Comparison of ENCODE assay signal across 7 cellular contexts in genomic region chr3:128617270-128617556, GRCh38. TPM values are rescaled to one million over a fixed set of nuclear protein-coding genes. Genes with fewer than 3 reads are reported as not detected.
A peak's percentile ranks its signal among the peaks of the same experiment; 100 is the strongest.
DNase-seq lines count a peak whose midpoint lies in the region; ATAC-seq and TF ChIP-seq lines count a peak whose summit lies in the region.

No MANE protein-coding gene starts in this region.

- peak overlapping the region; percentile 97 for H3K27ac Mint-ChIP-seq in activated T-helper 1 cell treated with anti-CD3 and anti-CD28 coated beads, Interleukin-12 subunit alpha, Interleukin-12 subunit beta, Interleukin-2, Interleukin-4 antibody, amounts not matched to agents 30 ng/mL and 10 ng/mL and 1 ng/mL, durations not matched to agents 14 hours and 24 hours and 36 hours
- peak overlapping the region; percentile 91 to 98 (median 94) for H3K27ac Mint-ChIP-seq in immature natural killer cell

- no peak overlapping the region for H3K27ac ChIP-seq in HEK293 (ENCODE audit: extremely low read depth, low read depth, low read length)
- no peak overlapping the region for H3K27ac ChIP-seq in subcutaneous abdominal adipose tissue (ENCODE audit: low read depth, low read length)

- ATAC-seq in GM18498 (IDR thresholded peaks at IDR 0.05; ENCODE audit: unreplicated experiment) (no peak), GM21447 (IDR thresholded peaks at IDR 0.05; ENCODE audit: unreplicated experiment) (no peak)

- H3K27me3 Mint-ChIP-seq in activated T-helper 1 cell treated with anti-CD3 and anti-CD28 coated beads, Interleukin-12 subunit alpha, Interleukin-12 subunit beta, Interleukin-2, Interleukin-4 antibody, amounts not matched to agents 30 ng/mL and 10 ng/mL and 1 ng/mL, durations not matched to agents 14 hours and 24 hours and 36 hours (ENCODE audit: insufficient read depth), result no peaks in the 10 kb centered on the region
- H3K27me3 Mint-ChIP-seq in immature natural killer cell (ENCODE audit: low read depth in 3 of 3), result peaks cover 2 to 17% (median 2%) of the 10 kb centered on the region in 3 donors

- no peaks in the 10 kb centered on the region for H3K27me3 ChIP-seq in subcutaneous abdominal adipose tissue (ENCODE audit: control insufficient read depth in 5 of 5, insufficient read depth in 4 of 5, low read length in 5 of 5)

- intact Hi-C loops in activated T-helper 1 cell treated with anti-CD3 and anti-CD28 coated beads, Interleukin-12 subunit alpha, Interleukin-12 subunit beta, Interleukin-2, Interleukin-4 antibody, amounts not matched to agents 30 ng/mL and 10 ng/mL and 1 ng/mL, durations not matched to agents 14 hours and 24 hours and 36 hours (cut with micrococcal nuclease), result loop anchor here (1.0 to 5.0 kb wide), 11 partner anchors 33 to 544 kb away; partner anchors contain the start of genes ACAD9, ISY1, RAB7A and RPN1

- POLR2A ChIA-PET in HEK293 (lab: Yijun Ruan, JAX), result interaction anchor here (0.7 to 1.5 kb wide), 5 partner anchors 9 to 262 kb away, joined by 3 to 6 read pairs (median 3); no protein-coding TSS in a partner anchor

- H3K4me1 ChIP-seq in HEK293 (ENCODE audit: control insufficient read depth, insufficient read depth, low read length) (no peaks in the 10 kb centered on the region), subcutaneous abdominal adipose tissue (ENCODE audit: control insufficient read depth in 5 of 5, insufficient read depth in 5 of 5, low read length in 5 of 5) (peaks cover 5 to 25% (median 24%) of the 10 kb centered on the region in 5 donors)

- H3K4me3 Mint-ChIP-seq in activated T-helper 1 cell treated with anti-CD3 and anti-CD28 coated beads, Interleukin-12 subunit alpha, Interleukin-12 subunit beta, Interleukin-2, Interleukin-4 antibody, amounts not matched to agents 30 ng/mL and 10 ng/mL and 1 ng/mL, durations not matched to agents 14 hours and 24 hours and 36 hours, result peak overlapping the region; percentile 98
- H3K4me3 Mint-ChIP-seq in immature natural killer cell, result peak overlapping the region; percentile 94 to 99 (median 97)

- CTCF ChIA-PET in HEK293 (lab: Yijun Ruan, JAX), result interaction anchor here (0.6 to 2.4 kb wide), 22 partner anchors 9 to 1379 kb away, joined by 3 to 16 read pairs (median 4); partner anchors contain the start of gene RAB7A

- H3K4me3 ChIP-seq in HEK293 (ENCODE audit: low read depth, low read length), result peak overlapping the region; percentile 31
- peak overlapping the region in 4 of 5 donors; percentile 56 to 94 (median 90) for H3K4me3 ChIP-seq in subcutaneous abdominal adipose tissue (ENCODE audit: low read depth in 1 of 5, low read length in 5 of 5)

- no peaks in the 10 kb centered on the region for H3K9me3 Mint-ChIP-seq in activated T-helper 1 cell treated with anti-CD3 and anti-CD28 coated beads, Interleukin-12 subunit alpha, Interleukin-12 subunit beta, Interleukin-2, Interleukin-4 antibody, amounts not matched to agents 30 ng/mL and 10 ng/mL and 1 ng/mL, durations not matched to agents 14 hours and 24 hours and 36 hours
- H3K9me3 Mint-ChIP-seq in immature natural killer cell, result no peaks in the 10 kb centered on the region

- peaks cover 29% of the 10 kb centered on the region for H3K4me1 Mint-ChIP-seq in activated T-helper 1 cell treated with anti-CD3 and anti-CD28 coated beads, Interleukin-12 subunit alpha, Interleukin-12 subunit beta, Interleukin-2, Interleukin-4 antibody, amounts not matched to agents 30 ng/mL and 10 ng/mL and 1 ng/mL, durations not matched to agents 14 hours and 24 hours and 36 hours (ENCODE audit: low read depth)
- H3K4me1 Mint-ChIP-seq in immature natural killer cell, result peaks cover 32 to 34% of the 10 kb centered on the region in 2 donors

- DNase-seq in activated T-helper 1 cell treated with anti-CD3 and anti-CD28 coated beads, Interleukin-12 subunit alpha, Interleukin-12 subunit beta, Interleukin-2, Interleukin-4 antibody, amounts not matched to agents 30 ng/mL and 10 ng/mL and 1 ng/mL, durations not matched to agents 14 hours and 24 hours and 36 hours (ENCODE audit: low spot score), result no peak
- DNase-seq in immature natural killer cell, result no peak
- DNase-seq in germinal center (ENCODE audit: low spot score), result no peak

- TF ChIP-seq CTCF in HEK293 (tag by site-specific recombination; IDR thresholded peaks at IDR 0.05), result no peak

- peaks cover 0 to 74% of the 10 kb centered on the region in 2 experiments for H3K36me3 ChIP-seq in HEK293 (ENCODE audit: control insufficient read depth in 2 of 2, insufficient read depth in 1 of 2, low read length in 2 of 2)
- peaks cover 0 to 31% (median 26%) of the 10 kb centered on the region in 5 donors for H3K36me3 ChIP-seq in subcutaneous abdominal adipose tissue (ENCODE audit: control insufficient read depth in 5 of 5, insufficient read depth in 5 of 5, low read length in 5 of 5)

- peak overlapping the region in 4 of 5 donors; percentile 48 to 98 (median 78) for H3K9ac ChIP-seq in subcutaneous abdominal adipose tissue (ENCODE audit: low read length in 5 of 5)

- peaks cover 35% of the 10 kb centered on the region for H3K36me3 Mint-ChIP-seq in activated T-helper 1 cell treated with anti-CD3 and anti-CD28 coated beads, Interleukin-12 subunit alpha, Interleukin-12 subunit beta, Interleukin-2, Interleukin-4 antibody, amounts not matched to agents 30 ng/mL and 10 ng/mL and 1 ng/mL, durations not matched to agents 14 hours and 24 hours and 36 hours (ENCODE audit: low read depth)
- peaks cover 0 to 15% (median 4%) of the 10 kb centered on the region in 3 donors for H3K36me3 Mint-ChIP-seq in immature natural killer cell

- no peaks in the 10 kb centered on the region for H3K9me3 ChIP-seq in HEK293 (ENCODE audit: control insufficient read depth, insufficient read depth, low read depth, low read length)
- no peaks in the 10 kb centered on the region for H3K9me3 ChIP-seq in subcutaneous abdominal adipose tissue (ENCODE audit: control insufficient read depth in 5 of 5, low read length in 5 of 5)

TF ChIP-seq in HEK293, 187 proteins besides CTCF, POLR2A, EP300 and RAD21:
- TF ChIP-seq ZNF132 (tag by site-specific recombination; IDR thresholded peaks at IDR 0.05; ENCODE audit: borderline replicate concordance), result no peak
- no peak for TF ChIP-seq ZNF174 (tag by site-specific recombination; IDR thresholded peaks at IDR 0.05)
- TF ChIP-seq, protein P1, sequence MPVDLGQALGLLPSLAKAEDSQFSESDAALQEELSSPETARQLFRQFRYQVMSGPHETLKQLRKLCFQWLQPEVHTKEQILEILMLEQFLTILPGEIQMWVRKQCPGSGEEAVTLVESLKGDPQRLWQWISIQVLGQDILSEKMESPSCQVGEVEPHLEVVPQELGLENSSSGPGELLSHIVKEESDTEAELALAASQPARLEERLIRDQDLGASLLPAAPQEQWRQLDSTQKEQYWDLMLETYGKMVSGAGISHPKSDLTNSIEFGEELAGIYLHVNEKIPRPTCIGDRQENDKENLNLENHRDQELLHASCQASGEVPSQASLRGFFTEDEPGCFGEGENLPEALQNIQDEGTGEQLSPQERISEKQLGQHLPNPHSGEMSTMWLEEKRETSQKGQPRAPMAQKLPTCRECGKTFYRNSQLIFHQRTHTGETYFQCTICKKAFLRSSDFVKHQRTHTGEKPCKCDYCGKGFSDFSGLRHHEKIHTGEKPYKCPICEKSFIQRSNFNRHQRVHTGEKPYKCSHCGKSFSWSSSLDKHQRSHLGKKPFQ (tag by site-specific recombination; IDR thresholded peaks at IDR 0.05), result no peak
- TF ChIP-seq ZNF341 (tag by site-specific recombination; IDR thresholded peaks at IDR 0.05; ENCODE audit: low read depth), result no peak
- TF ChIP-seq ZNF350 (tag by site-specific recombination; IDR thresholded peaks at IDR 0.05), result no peak
- TF ChIP-seq ZNF335 (tag by site-specific recombination; conservative IDR thresholded peaks at IDR 0.05), result no peak
- no peak for TF ChIP-seq ZNF624 (tag by site-specific recombination; IDR thresholded peaks at IDR 0.05)
- no peak for TF ChIP-seq YY2 (tag by site-specific recombination; IDR thresholded peaks at IDR 0.05)
- TF ChIP-seq, protein P2, sequence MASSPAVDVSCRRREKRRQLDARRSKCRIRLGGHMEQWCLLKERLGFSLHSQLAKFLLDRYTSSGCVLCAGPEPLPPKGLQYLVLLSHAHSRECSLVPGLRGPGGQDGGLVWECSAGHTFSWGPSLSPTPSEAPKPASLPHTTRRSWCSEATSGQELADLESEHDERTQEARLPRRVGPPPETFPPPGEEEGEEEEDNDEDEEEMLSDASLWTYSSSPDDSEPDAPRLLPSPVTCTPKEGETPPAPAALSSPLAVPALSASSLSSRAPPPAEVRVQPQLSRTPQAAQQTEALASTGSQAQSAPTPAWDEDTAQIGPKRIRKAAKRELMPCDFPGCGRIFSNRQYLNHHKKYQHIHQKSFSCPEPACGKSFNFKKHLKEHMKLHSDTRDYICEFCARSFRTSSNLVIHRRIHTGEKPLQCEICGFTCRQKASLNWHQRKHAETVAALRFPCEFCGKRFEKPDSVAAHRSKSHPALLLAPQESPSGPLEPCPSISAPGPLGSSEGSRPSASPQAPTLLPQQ (tag by site-specific recombination; IDR thresholded peaks at IDR 0.05), result no peak
- no peak for TF ChIP-seq KLF7 (tag by site-specific recombination; IDR thresholded peaks at IDR 0.05; ENCODE audit: borderline replicate concordance)

RNA-seq across cellular contexts. Expression of gene RPN1, which starts 33.4 kb away (rescaled TPM):
- 190 and 194 TPM in 2 replicates for total RNA-seq in activated T-helper 1 cell treated with anti-CD3 and anti-CD28 coated beads, Interleukin-12 subunit alpha, Interleukin-12 subunit beta, Interleukin-2, Interleukin-4 antibody, amounts not matched to agents 30 ng/mL and 10 ng/mL and 1 ng/mL, durations not matched to agents 14 hours and 24 hours and 36 hours
- 100 to 1,000 TPM; 293 to 404 (median 308) TPM for polyA plus RNA-seq in immature natural killer cell
